In genomic region chr12:52907092-52907810, GRCh38 we compare ENCODE assay signal across 11 cellular contexts. TPM values are rescaled to one million over a fixed set of nuclear protein-coding genes. Genes with fewer than 3 reads are reported as not detected.
DNase-seq lines count a peak whose midpoint lies in the region; ATAC-seq, FAIRE-seq and TF ChIP-seq lines count a peak whose summit lies in the region.
"Had no signal": no experiment of that assay in that cellular context is flagged by ENCODE, and none has a peak within 500 bp of the region (broad histone marks: within the 10 kb centered on the region; RNA-seq: fewer than 3 reads in every experiment).

No MANE protein-coding gene starts in this region.

- no peak for FAIRE-seq in urothelium cell line (lab: Jason Lieb, UNC)

- peaks cover 39% of the 10 kb centered on the region for H3K4me1 ChIP-seq in RWPE2 (ENCODE audit: insufficient read depth, poor library complexity, severe bottlenecking)

- intact Hi-C loops in left colon (cut with DNase I, micrococcal nuclease), result no loop called here

- DNase-seq in SHP77 (lab: John Stamatoyannopoulos, UW) (peak; percentile 22 to 67), SHP77 treated with DMSO at 0.1 percent for 48 hours (lab: John Stamatoyannopoulos, UW) (no peak), RWPE2 (ENCODE audit: low spot score) (peak; percentile 89), left colon (peak; percentile 91 to 95), urothelium cell line (ENCODE audit: low spot score) (peak; percentile 68), T-helper 9 cell (no peak), globus pallidus (ENCODE audit: low spot score) (no peak)
- DNase-seq in activated CD8-positive, alpha-beta memory T cell treated with anti-CD3 and anti-CD28 coated beads, Interleukin-2, amount 50 U/mL, for 4 hours, result no peak

- H3K9me3 ChIP-seq in RWPE2 (ENCODE audit: severe bottlenecking), result no peaks in the 10 kb centered on the region

- H3K4me3 ChIP-seq in RWPE2 (ENCODE audit: severe bottlenecking), result no peak overlapping the region

- H3K36me3 ChIP-seq in RWPE2 (ENCODE audit: low read depth), result peaks cover 12% of the 10 kb centered on the region

- peak; percentile 15; the same call in 1 of the 3 replicates for ATAC-seq in RWPE2 (ENCODE audit: low read depth)
- peak; percentile 54 for ATAC-seq in left colon

- TF ChIP-seq CTCF in RWPE2 (IDR thresholded peaks at IDR 0.05; ENCODE audit: poor library complexity, severe bottlenecking), result no peak

- peak overlapping the region; percentile 98 for H3K27ac ChIP-seq in RWPE2 (ENCODE audit: poor library complexity, severe bottlenecking)

- no peaks in the 10 kb centered on the region for H3K27me3 ChIP-seq in RWPE2 (ENCODE audit: insufficient read depth, poor library complexity, severe bottlenecking)

RNA-seq across cellular contexts. Expression of gene KRT8, which starts 2.4 kb away (rescaled TPM):
- 1,000 to 10,000 TPM; 4,047 to 4,291 TPM for total RNA-seq in left colon
- total RNA-seq: SK-MEL-5 had no signal

RNA-seq across cellular contexts. Expression of gene KRT18, which starts 41.7 kb away (rescaled TPM):
- total RNA-seq in left colon, result 100 to 1,000 TPM; 815 to 912 TPM

RNA-seq across cellular contexts. Expression of gene KRT78, which starts 58.5 kb away (rescaled TPM):
- not detected for total RNA-seq in left colon
- total RNA-seq: neural crest cell, temporal lobe had no signal

Comparison
In these comparisons a context has a peak if more than half of its experiments do, and no peak if none do; other contexts are left out.
1. DNase-seq: peak in SHP77 (2 of 2), RWPE2 (single experiment), left colon (2 of 2) and urothelium cell line (single experiment); none in SHP77 treated with DMSO at 0.1 percent for 48 hours (single experiment), T-helper 9 cell (single experiment), globus pallidus (single experiment) and activated CD8-positive, alpha-beta memory T cell treated with anti-CD3 and anti-CD28 coated beads, Interleukin-2, amount 50 U/mL, for 4 hours (single experiment).